ENCODE assay signal across 8 cellular contexts in the genomic region with DNA sequence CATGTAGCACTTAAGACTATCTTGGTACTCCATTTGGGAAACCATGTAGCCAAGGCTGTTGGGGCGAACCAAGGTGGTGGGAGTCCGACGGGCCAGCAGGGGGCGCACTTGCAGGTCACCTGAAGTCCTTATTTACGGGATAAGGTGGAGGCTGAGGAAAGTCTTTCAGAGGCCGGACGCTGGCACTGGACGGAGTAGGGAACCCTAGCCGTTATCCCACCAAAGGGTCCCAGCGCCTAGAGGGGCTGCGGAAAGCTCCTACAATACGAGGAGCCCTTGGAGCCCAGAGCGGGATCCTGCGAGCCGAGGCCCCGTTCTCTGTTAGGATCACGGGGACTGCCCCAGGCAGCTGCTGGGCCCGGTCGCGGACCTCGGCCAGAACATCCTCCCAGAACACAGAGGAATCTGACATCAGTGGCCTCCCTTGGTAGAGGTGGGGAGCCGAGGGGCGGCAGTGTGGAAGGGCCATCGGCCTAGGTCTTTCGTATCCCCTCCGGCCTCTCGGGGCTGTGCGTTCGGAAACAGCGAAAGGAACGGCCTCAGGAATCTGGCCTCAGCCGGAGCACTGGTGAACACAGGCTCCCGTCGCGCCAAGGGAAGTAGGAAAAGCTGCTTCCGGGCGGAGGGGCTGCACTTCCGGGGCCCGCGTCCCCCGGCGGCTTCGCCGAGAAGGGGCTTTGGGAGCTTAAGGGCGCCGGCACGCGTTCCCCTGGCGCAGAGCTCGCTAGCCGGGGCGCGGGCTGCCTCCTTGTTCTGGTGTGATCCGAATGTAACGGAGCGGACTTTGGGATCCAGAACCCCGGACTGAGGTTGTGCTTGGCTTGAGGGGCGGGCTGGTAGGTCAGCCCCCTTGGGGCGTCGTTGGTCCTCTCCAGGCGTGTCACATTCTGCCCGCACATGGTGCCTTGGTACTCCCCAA. TPM values are rescaled to one million over a fixed set of nuclear protein-coding genes. Genes with fewer than 3 reads are reported as not detected.
A peak's percentile ranks its signal among the peaks of the same experiment; 100 is the strongest.
DNase-seq lines count a peak whose midpoint lies in the region; ATAC-seq, FAIRE-seq and TF ChIP-seq lines count a peak whose summit lies in the region.

No MANE protein-coding gene starts in this region.

- ATAC-seq in HG02571 (IDR thresholded peaks at IDR 0.05; ENCODE audit: unreplicated experiment) = no peak

- H3K27ac ChIP-seq in cardiac muscle cell = no peak overlapping the region

- peak; percentile 78 for DNase-seq in DMS114 treated with DMSO at 0.1 percent for 48 hours (lab: John Stamatoyannopoulos, UW; ENCODE audit: unreplicated experiment)
- DNase-seq in HT1080 (ENCODE audit: low read depth) = peak; percentile 62
- peak; percentile 82 for DNase-seq in SKM-1 (lab: John Stamatoyannopoulos, UW; ENCODE audit: unreplicated experiment)
- DNase-seq in activated naive CD4-positive, alpha-beta T cell treated with anti-CD3 and anti-CD28 coated beads, Interleukin-2, amount 50 U/mL, for 16 hours = peak; percentile 79
- DNase-seq in cardiac muscle cell (ENCODE audit: low read depth in 1 of 2, low spot score in 1 of 2) = peak in 1 of 2 donors; percentile 86
- DNase-seq in renal cortical epithelial cell (ENCODE audit: low read depth) = peak; percentile 58
- DNase-seq in urothelium cell line (ENCODE audit: low spot score) = peak; percentile 49

- H3K36me3 ChIP-seq in cardiac muscle cell = no peaks in the 10 kb centered on the region

- no peaks in the 10 kb centered on the region for H3K9me3 ChIP-seq in cardiac muscle cell (ENCODE audit: low read depth)

- no peak overlapping the region for H3K4me3 ChIP-seq in cardiac muscle cell

- no peak for FAIRE-seq in urothelium cell line (lab: Jason Lieb, UNC)

- TF ChIP-seq CTCF in cardiac muscle cell (IDR thresholded peaks at IDR 0.05; ENCODE audit: low read depth, low read length) = peak; percentile 91

- no peaks in the 10 kb centered on the region for H3K27me3 ChIP-seq in cardiac muscle cell

- no peaks in the 10 kb centered on the region for H3K4me1 ChIP-seq in cardiac muscle cell (ENCODE audit: low read depth)

RNA-seq across cellular contexts. Expression of gene RPTN, which starts 29.9 kb away (rescaled TPM):
- total RNA-seq in HT1080 (2014; rRNA removed; shearing (Covaris generic)) = not detected in 2 replicates
- 0.03 TPM in 1 of 2 replicates, not detected in the other for polyA plus RNA-seq in HT1080 (2015; cell fraction: cytosol; rRNA removed)
- polyA plus RNA-seq in HT1080 (2015; cell fraction: nucleus; rRNA removed) = not detected in 2 replicates
- not detected in 2 replicates for total RNA-seq in cardiac muscle cell
- not detected in 2 replicates for polyA plus RNA-seq in cardiac muscle cell
- total RNA-seq in renal cortical epithelial cell = 0.10 TPM in 1 of 2 replicates, not detected in the other

RNA-seq across cellular contexts. Expression of gene HRNR, which starts 35.1 kb away (rescaled TPM):
- not detected in 2 replicates for total RNA-seq in HT1080 (2014; rRNA removed; shearing (Covaris generic))
- polyA plus RNA-seq in HT1080 (2015; cell fraction: cytosol; rRNA removed) = not detected in 2 replicates
- not detected in 2 replicates for polyA plus RNA-seq in HT1080 (2015; cell fraction: nucleus; rRNA removed)
- total RNA-seq in cardiac muscle cell (not detected in 2 replicates), renal cortical epithelial cell (under 0.01 TPM in 2 replicates)
- polyA plus RNA-seq in cardiac muscle cell = not detected in 2 replicates
